In the genomic region with DNA sequence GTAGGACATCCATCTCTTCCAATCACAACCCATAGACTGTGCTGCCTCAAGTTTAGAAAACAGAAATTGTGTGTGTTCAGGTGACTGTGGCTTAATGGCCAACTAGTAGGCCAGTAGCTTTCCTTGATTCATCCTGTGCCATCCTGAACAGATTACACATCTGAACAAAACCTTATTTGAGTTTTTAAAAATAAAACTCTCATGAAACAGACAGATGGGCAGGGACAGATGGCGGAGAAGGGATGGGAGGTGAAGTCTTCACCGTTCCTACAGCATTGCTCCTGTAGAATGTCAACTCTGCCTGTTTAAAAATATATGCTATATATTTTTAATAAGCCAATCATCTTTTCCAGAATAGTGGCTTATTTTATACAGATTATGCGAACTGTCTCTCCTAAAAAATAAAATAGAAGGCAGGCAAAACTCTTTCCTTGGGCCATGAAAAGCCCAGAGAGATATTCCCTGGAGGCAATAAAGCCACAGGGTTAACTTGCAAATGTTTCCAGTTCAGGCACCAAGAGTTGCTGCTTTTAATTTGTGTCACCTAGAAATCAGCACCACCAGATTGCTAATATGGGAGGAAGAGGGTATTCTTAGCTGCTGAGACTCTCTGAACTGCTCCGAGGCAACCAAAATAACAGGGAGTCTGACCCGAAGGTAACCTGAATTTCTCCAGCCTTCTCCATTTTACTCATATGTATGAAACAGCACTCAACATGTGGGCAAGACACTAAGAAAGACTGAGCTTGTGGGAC, we compare ENCODE assay signal across 16 cellular contexts.
DNase-seq lines count a peak whose midpoint lies in the region; ATAC-seq and TF ChIP-seq lines count a peak whose summit lies in the region.
"Had no signal": no experiment of that assay in that cellular context is flagged by ENCODE, and none has a peak within 500 bp of the region (broad histone marks: within the 10 kb centered on the region; RNA-seq: fewer than 3 reads in every experiment).

No MANE protein-coding gene starts in this region.

- no peak for TF ChIP-seq CTCF in transverse colon (IDR thresholded peaks at IDR 0.05)

- intact Hi-C loops in transverse colon (cut with DNase I; ENCODE audit: low total_unique reads) = no loop called here

- no peaks in the 10 kb centered on the region for H3K9me3 ChIP-seq in transverse colon
- H3K9me3 ChIP-seq: A549 had no signal

- H3K36me3 ChIP-seq in transverse colon = no peaks in the 10 kb centered on the region

- H3K4me3 ChIP-seq in transverse colon = no peak overlapping the region
- H3K4me3 ChIP-seq: A549 had no signal

- H3K4me1 Mint-ChIP-seq in activated T-cell treated with anti-CD3 and anti-CD28 coated beads, Interleukin-2, amount 50 U/mL, for 24 hours (ENCODE audit: low read depth) = no peaks in the 10 kb centered on the region
- H3K4me1 Mint-ChIP-seq: H9, IgD-negative memory B cell had no signal

- peaks cover 2% of the 10 kb centered on the region for H3K9me3 Mint-ChIP-seq in activated T-cell treated with anti-CD3 and anti-CD28 coated beads, Interleukin-2, amount 50 U/mL, for 24 hours
- H3K9me3 Mint-ChIP-seq: CD8-positive, alpha-beta T cell; H9 had no signal

- no peak for TF ChIP-seq EP300 in transverse colon (IDR thresholded peaks at IDR 0.05; ENCODE audit: low read depth)

- no peaks in the 10 kb centered on the region for H3K27me3 Mint-ChIP-seq in activated T-cell treated with anti-CD3 and anti-CD28 coated beads, Interleukin-2, amount 50 U/mL, for 24 hours
- H3K27me3 Mint-ChIP-seq: IgD-negative memory B cell had no signal

- no peak overlapping the region for H3K27ac Mint-ChIP-seq in activated T-cell treated with anti-CD3 and anti-CD28 coated beads, Interleukin-2, amount 50 U/mL, for 24 hours
- H3K27ac Mint-ChIP-seq: CD8-positive, alpha-beta T cell; IgD-negative memory B cell had no signal

- no peaks in the 10 kb centered on the region for H3K4me1 ChIP-seq in transverse colon
- H3K4me1 ChIP-seq: A549 had no signal

- no peak for TF ChIP-seq POLR2A in transverse colon (IDR thresholded peaks at IDR 0.05)

- no peaks in the 10 kb centered on the region for H3K27me3 ChIP-seq in transverse colon

- DNase-seq in DMS 273 (lab: John Stamatoyannopoulos, UW; ENCODE audit: unreplicated experiment) = peak; percentile 9
- DNase-seq in DMS 273 treated with DMSO at 0.1 percent for 48 hours (lab: John Stamatoyannopoulos, UW) = no peak
- DNase-seq in NCI-H524 treated with DMSO at 0.1 percent for 48 hours (lab: John Stamatoyannopoulos, UW) = peak; percentile 46
- DNase-seq in inferior parietal cortex (ENCODE audit: extremely low spot score) = peak; percentile 41
- DNase-seq in activated T-cell treated with anti-CD3 and anti-CD28 coated beads, Interleukin-2, amount 50 U/mL, for 24 hours = no peak
- DNase-seq in transverse colon = no peak
- DNase-seq: AML-193; Calu3; CD8-positive, alpha-beta T cell; GDM1; H9 had no signal

- whole genome bisulfite sequencing in transverse colon (ENCODE audit: low coverage in 1 of 2), 2 donors = 79 to 85% methylated on average over 3 to 5 of the region's 5 CpGs

- no peak overlapping the region for H3K27ac ChIP-seq in transverse colon
- H3K27ac ChIP-seq: 22Rv1, A549 had no signal

- no peak overlapping the region for H3K4me3 Mint-ChIP-seq in activated T-cell treated with anti-CD3 and anti-CD28 coated beads, Interleukin-2, amount 50 U/mL, for 24 hours
- H3K4me3 Mint-ChIP-seq: CD8-positive, alpha-beta T cell; H9; IgD-negative memory B cell had no signal

- ATAC-seq in HG03439 (IDR thresholded peaks at IDR 0.05; ENCODE audit: unreplicated experiment) = no peak
- ATAC-seq: A549; CD8-positive, alpha-beta T cell; HepG2 had no signal

- in situ Hi-C loops in transverse colon (cut with MboI; ENCODE audit: low pct_ligation_motif_present in 1 of 4, low pct_unique_long_range_greater_than_20kb in 1 of 4, low sequenced_read_pairs in 3 of 4) = no loop called here

- no peaks in the 10 kb centered on the region for H3K36me3 Mint-ChIP-seq in activated T-cell treated with anti-CD3 and anti-CD28 coated beads, Interleukin-2, amount 50 U/mL, for 24 hours (ENCODE audit: low read depth)
- H3K36me3 Mint-ChIP-seq: CD8-positive, alpha-beta T cell; IgD-negative memory B cell had no signal

Comparison
In these comparisons a context has a peak if more than half of its experiments do, and no peak if none do; other contexts are left out.
1. DNase-seq: peak in DMS 273 (single experiment), NCI-H524 treated with DMSO at 0.1 percent for 48 hours (single experiment) and inferior parietal cortex (single experiment); none in DMS 273 treated with DMSO at 0.1 percent for 48 hours (single experiment), activated T-cell treated with anti-CD3 and anti-CD28 coated beads, Interleukin-2, amount 50 U/mL, for 24 hours (single experiment) and transverse colon (single experiment).